ENCODE assay signal across 19 cellular contexts in genomic region chr6:1850581-1851157, GRCh38.
DNase-seq lines count a peak whose midpoint lies in the region; ATAC-seq and TF ChIP-seq lines count a peak whose summit lies in the region.
"Had no signal": no experiment of that assay in that cellular context is flagged by ENCODE, and none has a peak within 500 bp of the region (broad histone marks: within the 10 kb centered on the region; RNA-seq: fewer than 3 reads in every experiment).

No MANE protein-coding gene starts in this region.

- H3K4me2 ChIP-seq in neural progenitor cell: no peak overlapping the region
- H3K4me2 ChIP-seq: A549 had no signal

- no peaks in the 10 kb centered on the region for H3K36me3 ChIP-seq in neural progenitor cell
- H3K36me3 ChIP-seq: MG63 had no signal

- H3K27me3 Mint-ChIP-seq in neural progenitor cell (ENCODE audit: insufficient read depth, low read depth): peaks cover 7% of the 10 kb centered on the region

- peaks cover 2% of the 10 kb centered on the region for H3K4me1 Mint-ChIP-seq in neural progenitor cell

- TF ChIP-seq CTCF in HL-60 (IDR thresholded peaks at IDR 0.05; ENCODE audit: insufficient read depth, low read length) (no peak), neural progenitor cell (IDR thresholded peaks at IDR 0.05) (no peak)

- peaks cover 2% of the 10 kb centered on the region for H3K36me3 Mint-ChIP-seq in neural progenitor cell

- no peak overlapping the region for H3K9ac ChIP-seq in neural progenitor cell

- no peak overlapping the region for H3K4me3 Mint-ChIP-seq in neural progenitor cell

- DNase-seq in HL-60 (ENCODE audit: low read depth in 1 of 2, low spot score in 1 of 2): no peak
- DNase-seq in SK-N-DZ (ENCODE audit: low spot score): peak; percentile 98
- peak; percentile 34 for DNase-seq in iris pigment epithelial cell (ENCODE audit: low read depth)
- no peak for DNase-seq in sciatic nerve (ENCODE audit: low spot score)
- DNase-seq in neural progenitor cell (ENCODE audit: low spot score): no peak
- DNase-seq: GDM1, GOT3, KG1, MG63, NCI-H1105, NCI-H187, NCI-H345, NCI-H526, PC-3 had no signal

- H3F3A ChIP-seq in neural progenitor cell (ENCODE audit: low read depth): no peaks in the 10 kb centered on the region

- no peaks in the 10 kb centered on the region for H3K27me3 ChIP-seq in HL-60 (ENCODE audit: insufficient read depth, poor library complexity, severe bottlenecking)
- H3K27me3 ChIP-seq in neural progenitor cell: no peaks in the 10 kb centered on the region
- H3K27me3 ChIP-seq: MG63 had no signal

- intact Hi-C loops in sciatic nerve (cut with DNase I): no loop called here

- ATAC-seq in sciatic nerve: peak; percentile 76
- no peak for ATAC-seq in HG03045 (IDR thresholded peaks at IDR 0.05; ENCODE audit: unreplicated experiment)
- ATAC-seq in HG03432 (IDR thresholded peaks at IDR 0.05; ENCODE audit: unreplicated experiment): no peak
- ATAC-seq: A549, HepG2, PC-3 had no signal

- peaks cover 6% of the 10 kb centered on the region for H3K4me1 ChIP-seq in neural progenitor cell
- H3K4me1 ChIP-seq: A549 had no signal

- peaks cover 3% of the 10 kb centered on the region for H3K9me3 ChIP-seq in neural progenitor cell (ENCODE audit: low read depth)
- H3K9me3 ChIP-seq: MG63 had no signal

- peak overlapping the region; percentile 70 for H3K27ac ChIP-seq in HL-60 (replicated peaks)
- no peak overlapping the region for H3K27ac ChIP-seq in neural progenitor cell
- H3K27ac ChIP-seq: A549, RWPE1 had no signal

- no peak overlapping the region for H2AFZ ChIP-seq in neural progenitor cell (replicated peaks)

- H3K27ac Mint-ChIP-seq in neural progenitor cell: no peak overlapping the region

- H3K4me3 ChIP-seq in HL-60 (replicated peaks; ENCODE audit: insufficient read depth, low read length): no peak overlapping the region
- no peak overlapping the region for H3K4me3 ChIP-seq in neural progenitor cell
- H3K4me3 ChIP-seq: A549, MG63 had no signal

- H4K20me1 ChIP-seq in neural progenitor cell (ENCODE audit: low read depth): no peaks in the 10 kb centered on the region

- no peaks in the 10 kb centered on the region for H3K79me2 ChIP-seq in neural progenitor cell (ENCODE audit: low read depth)

- peaks cover 13% of the 10 kb centered on the region for H3K9me3 Mint-ChIP-seq in neural progenitor cell

Comparison
In these comparisons a context has a peak if more than half of its experiments do, and no peak if none do; other contexts are left out.
1. DNase-seq: peak in SK-N-DZ (single experiment) and iris pigment epithelial cell (single experiment); none in HL-60 (0 of 2), sciatic nerve (single experiment) and neural progenitor cell (single experiment).